1 cellular context compared by ENCODE assay signal in the genomic region with DNA sequence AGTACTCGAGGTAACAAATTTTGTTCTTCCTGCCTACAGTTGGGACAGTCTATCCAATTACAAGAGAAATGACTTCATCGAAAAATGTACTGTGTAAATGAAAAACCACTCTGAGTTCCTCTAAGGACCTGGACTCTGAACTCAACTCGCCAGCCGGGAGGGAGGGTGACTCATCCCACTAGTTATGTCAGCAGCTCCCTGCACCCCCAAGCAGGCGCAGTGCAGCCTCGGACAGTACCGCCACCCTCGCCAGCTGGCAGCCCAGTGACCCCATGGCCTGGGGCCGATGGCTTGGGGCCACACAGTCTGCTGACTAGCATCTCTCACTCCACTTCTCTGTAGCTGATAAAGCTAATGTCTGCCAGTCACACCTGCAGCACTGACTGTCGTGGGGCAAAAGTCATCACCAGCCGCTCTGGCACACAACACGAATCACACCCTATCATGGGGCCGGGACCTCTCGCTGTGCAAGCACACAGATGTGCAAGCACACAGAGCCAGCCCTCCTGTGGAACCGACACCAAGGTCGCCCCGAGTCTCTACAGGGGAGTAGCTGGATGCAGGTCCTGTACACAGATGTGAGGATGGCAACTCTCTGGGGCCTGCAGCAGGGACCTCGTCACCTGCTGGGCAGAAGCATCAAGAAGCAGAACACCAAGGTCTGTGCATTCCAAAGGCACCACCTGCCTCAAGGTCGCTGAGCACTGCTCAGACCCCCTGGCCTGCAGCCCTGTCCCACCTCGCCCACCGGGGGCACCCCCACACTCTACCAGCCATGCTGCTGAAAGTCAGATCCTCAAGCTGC.
A peak's percentile ranks its signal among the peaks of the same experiment; 100 is the strongest.
TF ChIP-seq lines count a peak whose summit lies in the region.

No MANE protein-coding gene starts in this region.

TF ChIP-seq in endothelial cell of umbilical vein, 7 proteins besides CTCF, POLR2A, EP300 and RAD21 (continued from another document):
- TF ChIP-seq MYC (IDR thresholded peaks at IDR 0.05; ENCODE audit: low read depth, low read length) (no peak), JUN (IDR thresholded peaks at IDR 0.05; ENCODE audit: borderline replicate concordance, insufficient read depth, insufficient read length, low read depth) (peak; percentile 85), FOS (IDR thresholded peaks at IDR 0.05; ENCODE audit: borderline replicate concordance, insufficient read depth, low read length) (peak; percentile 92)
TF ChIP-seq in endothelial cell of umbilical vein: peak in this region for 3.
